26 cellular contexts compared by ENCODE assay signal in genomic region chr6:80142586-80142985, GRCh38. TPM values are rescaled to one million over a fixed set of nuclear protein-coding genes. Genes with fewer than 3 reads are reported as not detected.
DNase-seq lines count a peak whose midpoint lies in the region; ATAC-seq and TF ChIP-seq lines count a peak whose summit lies in the region.
"Had no signal": no experiment of that assay in that cellular context is flagged by ENCODE, and none has a peak within 500 bp of the region (broad histone marks: within the 10 kb centered on the region; RNA-seq: fewer than 3 reads in every experiment).

No MANE protein-coding gene starts in this region.

- no peaks in the 10 kb centered on the region for H3F3A ChIP-seq in PC-3 (ENCODE audit: low read length, unreplicated experiment)

- H3K27me3 ChIP-seq in ACC112 (ENCODE audit: insufficient read depth, low read length) (no peaks in the 10 kb centered on the region), PC-3 (ENCODE audit: low read length) (no peaks in the 10 kb centered on the region)
- H3K27me3 ChIP-seq: BE2C, MG63, Peyer's patch, SJCRH30 had no signal

- no peaks in the 10 kb centered on the region for H3K9me3 ChIP-seq in PC-3 (ENCODE audit: low read length)
- H3K9me3 ChIP-seq: BE2C, lower lobe of right lung, MG63, Peyer's patch had no signal

- H3K79me2 ChIP-seq in ACC112 (ENCODE audit: control insufficient read depth, insufficient read depth, low read length, unreplicated experiment) (no peaks in the 10 kb centered on the region), PC-3 (ENCODE audit: low read length) (no peaks in the 10 kb centered on the region)

- H3K36me3 ChIP-seq in ACC112 (ENCODE audit: insufficient read depth, low read length) (no peaks in the 10 kb centered on the region), PC-3 (ENCODE audit: low read depth, low read length) (no peaks in the 10 kb centered on the region)
- H3K36me3 ChIP-seq: BE2C, lower lobe of right lung, MG63, Peyer's patch had no signal

- peaks cover 33% of the 10 kb centered on the region for H3K36me3 Mint-ChIP-seq in nephron (ENCODE audit: low read depth)
- peaks cover 9% of the 10 kb centered on the region for H3K36me3 Mint-ChIP-seq in activated CD4-positive, alpha-beta memory T cell treated with anti-CD3 and anti-CD28 coated beads, Interleukin-2, amount 10 ng/mL, durations not matched to agents 7 days and 5 days (ENCODE audit: low read depth)

- no peak for TF ChIP-seq CTCF in PC-3 (conservative IDR thresholded peaks at IDR 0.05; ENCODE audit: low read depth, low read length)
- TF ChIP-seq CTCF in coronary artery (IDR thresholded peaks at IDR 0.05) = no peak
- TF ChIP-seq CTCF in nephron (IDR thresholded peaks at IDR 0.05; ENCODE audit: unreplicated experiment in 3 of 3) = no peak

- ATAC-seq in PC-3 (no peak), left ventricle myocardium superior (no peak)
- ATAC-seq: activated CD8-positive, alpha-beta T cell treated with anti-CD3 and anti-CD28 coated beads for 36 hours; activated T-helper 17 cell treated with anti-CD3 and anti-CD28 coated beads, Interleukin-2, amount 50 U/mL, for 72 hours; stimulated activated naive B cell treated with anti-CD40 and anti-IgM and Interleukin-4, amounts not matched to agents 10 μg/mL and 1 μg/mL and 100 μg/mL, for 72 hours had no signal

- H3K4me3 ChIP-seq in ACC112 (ENCODE audit: low read depth, low read length) (peak overlapping the region; percentile 64), PC-3 (ENCODE audit: low read length) (no peak overlapping the region), coronary artery (no peak overlapping the region)
- H3K4me3 ChIP-seq: lower lobe of right lung, MG63, Peyer's patch, SJCRH30 had no signal

- intact Hi-C loops in PC-3 (cut with micrococcal nuclease) (no loop called here), posterior vena cava (cut with DNase I) (no loop called here), left ventricle myocardium superior (cut with micrococcal nuclease) (no loop called here)

- peak overlapping the region in 1 of 3 experiments; percentile 12 for H3K4me3 Mint-ChIP-seq in nephron
- H3K4me3 Mint-ChIP-seq in activated CD4-positive, alpha-beta memory T cell treated with anti-CD3 and anti-CD28 coated beads, Interleukin-2, amount 10 ng/mL, durations not matched to agents 7 days and 5 days = no peak overlapping the region
- H3K4me3 Mint-ChIP-seq: activated CD8-positive, alpha-beta T cell treated with anti-CD3 and anti-CD28 coated beads for 36 hours; activated naive CD4-positive, alpha-beta T cell treated with anti-CD3 and anti-CD28 coated beads, Interleukin-2, amount 50 U/mL, for 24 hours; activated T-helper 17 cell treated with anti-CD3 and anti-CD28 coated beads, Interleukin-2, amount 50 U/mL, for 72 hours; CD8-positive, alpha-beta memory T cell; stimulated activated naive B cell treated with anti-CD40 and anti-IgM and Interleukin-4, amounts not matched to agents 10 μg/mL and 1 μg/mL and 100 μg/mL, for 72 hours had no signal

- H3K27ac Mint-ChIP-seq in nephron = peak overlapping the region in 2 of 3 experiments; percentile 7 to 75
- H3K27ac Mint-ChIP-seq in activated CD4-positive, alpha-beta memory T cell treated with anti-CD3 and anti-CD28 coated beads, Interleukin-2, amount 10 ng/mL, durations not matched to agents 7 days and 5 days = no peak overlapping the region
- H3K27ac Mint-ChIP-seq: activated CD8-positive, alpha-beta T cell treated with anti-CD3 and anti-CD28 coated beads for 36 hours; activated naive CD4-positive, alpha-beta T cell treated with anti-CD3 and anti-CD28 coated beads, Interleukin-2, amount 50 U/mL, for 24 hours; activated T-helper 17 cell treated with anti-CD3 and anti-CD28 coated beads, Interleukin-2, amount 50 U/mL, for 72 hours; CD8-positive, alpha-beta memory T cell; stimulated activated naive B cell treated with anti-CD40 and anti-IgM and Interleukin-4, amounts not matched to agents 10 μg/mL and 1 μg/mL and 100 μg/mL, for 72 hours had no signal

- no peaks in the 10 kb centered on the region for H4K20me1 ChIP-seq in PC-3 (ENCODE audit: low read length)

- H3K9me2 ChIP-seq in PC-3 (replicated peaks; ENCODE audit: low read length) = no peaks in the 10 kb centered on the region

- H3K27ac ChIP-seq in ACC112 (ENCODE audit: low read depth, low read length) (peak overlapping the region; percentile 94), PC-3 (ENCODE audit: low read length) (no peak overlapping the region), coronary artery (peak overlapping the region; percentile 40 to 66)
- H3K27ac ChIP-seq: lower lobe of right lung, SJCRH30 had no signal

- no peaks in the 10 kb centered on the region for H3K27me3 Mint-ChIP-seq in nephron (ENCODE audit: low read depth)
- no peaks in the 10 kb centered on the region for H3K27me3 Mint-ChIP-seq in activated CD4-positive, alpha-beta memory T cell treated with anti-CD3 and anti-CD28 coated beads, Interleukin-2, amount 10 ng/mL, durations not matched to agents 7 days and 5 days
- H3K27me3 Mint-ChIP-seq: activated CD8-positive, alpha-beta T cell treated with anti-CD3 and anti-CD28 coated beads for 36 hours; activated naive CD4-positive, alpha-beta T cell treated with anti-CD3 and anti-CD28 coated beads, Interleukin-2, amount 50 U/mL, for 24 hours; activated T-helper 17 cell treated with anti-CD3 and anti-CD28 coated beads, Interleukin-2, amount 50 U/mL, for 72 hours; CD8-positive, alpha-beta memory T cell; stimulated activated naive B cell treated with anti-CD40 and anti-IgM and Interleukin-4, amounts not matched to agents 10 μg/mL and 1 μg/mL and 100 μg/mL, for 72 hours had no signal

- 0 out of 2 replicates have a peak overlapping the region, but pooled peaks have one; percentile 23 for H3K4me2 ChIP-seq in PC-3 (ENCODE audit: low read length)

- H3K4me1 ChIP-seq in ACC112 (ENCODE audit: control insufficient read depth, insufficient read depth, low read length, unreplicated experiment) = peaks cover 36% of the 10 kb centered on the region
- peaks cover 18% of the 10 kb centered on the region for H3K4me1 ChIP-seq in PC-3 (ENCODE audit: insufficient read depth, low read length)

- peaks cover 8% of the 10 kb centered on the region for H3K9me3 Mint-ChIP-seq in nephron
- no peaks in the 10 kb centered on the region for H3K9me3 Mint-ChIP-seq in activated CD4-positive, alpha-beta memory T cell treated with anti-CD3 and anti-CD28 coated beads, Interleukin-2, amount 10 ng/mL, durations not matched to agents 7 days and 5 days
- H3K9me3 Mint-ChIP-seq: activated CD8-positive, alpha-beta T cell treated with anti-CD3 and anti-CD28 coated beads for 36 hours; activated naive CD4-positive, alpha-beta T cell treated with anti-CD3 and anti-CD28 coated beads, Interleukin-2, amount 50 U/mL, for 24 hours; activated T-helper 17 cell treated with anti-CD3 and anti-CD28 coated beads, Interleukin-2, amount 50 U/mL, for 72 hours; stimulated activated naive B cell treated with anti-CD40 and anti-IgM and Interleukin-4, amounts not matched to agents 10 μg/mL and 1 μg/mL and 100 μg/mL, for 72 hours had no signal

- DNase-seq in PC-3 (no peak), coronary artery (ENCODE audit: low spot score) (no peak), medulla oblongata (ENCODE audit: extremely low spot score) (no peak), posterior vena cava (ENCODE audit: low spot score) (no peak), left ventricle myocardium superior (no peak)
- DNase-seq in activated CD4-positive, alpha-beta memory T cell treated with anti-CD3 and anti-CD28 coated beads, Interleukin-2, amount 10 ng/mL, durations not matched to agents 7 days and 5 days = no peak
- DNase-seq: activated CD4-positive, alpha-beta T cell treated with anti-CD3 and anti-CD28 coated beads for 1 hour; activated CD8-positive, alpha-beta T cell treated with anti-CD3 and anti-CD28 coated beads for 36 hours; BE2C; caudate nucleus; CD8-positive, alpha-beta memory T cell; lower lobe of right lung; MG63; NCI-H1417 treated with DMSO at 0.1 percent for 48 hours; NCI-H2081; NCI-H2227 treated with DMSO at 0.1 percent for 48 hours; NCI-H526 treated with DMSO at 0.1 percent for 48 hours; Peyer's patch; right cardiac atrium; SJCRH30; stimulated activated CD4-positive, alpha-beta T cell treated with anti-CD3 and anti-CD28 coated beads, Interleukin-4, amount 100 ng/mL, for 4 hours; stimulated activated naive B cell treated with anti-CD40 and anti-IgM and Interleukin-4, amounts not matched to agents 10 μg/mL and 1 μg/mL and 100 μg/mL, for 72 hours had no signal

- H2AFZ ChIP-seq in ACC112 (ENCODE audit: low read length, unreplicated experiment) (peak overlapping the region; percentile 88), PC-3 (ENCODE audit: low read length) (no peak overlapping the region)

- no peak overlapping the region for H3K9ac ChIP-seq in PC-3 (ENCODE audit: low read length)

- CTCF ChIA-PET in PC-3 (lab: Charles Lee) = no interaction called here
- CTCF ChIA-PET in activated CD4-positive, alpha-beta memory T cell treated with anti-CD3 and anti-CD28 coated beads, Interleukin-2, amount 10 ng/mL, durations not matched to agents 7 days and 5 days (lab: Charles Lee) = no interaction called here

- H3K4me1 Mint-ChIP-seq in nephron = peaks cover 29% of the 10 kb centered on the region
- H3K4me1 Mint-ChIP-seq in activated CD4-positive, alpha-beta memory T cell treated with anti-CD3 and anti-CD28 coated beads, Interleukin-2, amount 10 ng/mL, durations not matched to agents 7 days and 5 days = no peaks in the 10 kb centered on the region
- H3K4me1 Mint-ChIP-seq: activated naive CD4-positive, alpha-beta T cell treated with anti-CD3 and anti-CD28 coated beads, Interleukin-2, amount 50 U/mL, for 24 hours; activated T-helper 17 cell treated with anti-CD3 and anti-CD28 coated beads, Interleukin-2, amount 50 U/mL, for 72 hours; CD8-positive, alpha-beta memory T cell; stimulated activated naive B cell treated with anti-CD40 and anti-IgM and Interleukin-4, amounts not matched to agents 10 μg/mL and 1 μg/mL and 100 μg/mL, for 72 hours had no signal

- BruUV-seq in PC-3 (replicated peaks; lab: Mats Ljungman, UMichigan) = no TSS peak

- POLR2A ChIA-PET in PC-3 (lab: Charles Lee; ENCODE audit: unreplicated experiment) = no interaction called here
- POLR2A ChIA-PET in activated CD4-positive, alpha-beta memory T cell treated with anti-CD3 and anti-CD28 coated beads, Interleukin-2, amount 10 ng/mL, durations not matched to agents 7 days and 5 days (lab: Charles Lee) = no interaction called here

RNA-seq across cellular contexts. Expression of gene BCKDHB, which starts 36.1 kb away (rescaled TPM):
- total RNA-seq in PC-3 (2014; rRNA removed) (9.9 and 12.7 TPM in 2 replicates), posterior vena cava (10 to 100 TPM in 1 of 2 donors, 1 to 10 TPM in 1; 9.6 to 15.7 TPM), left ventricle myocardium superior (24.3 TPM)
- 10 to 100 TPM; 13.5 to 16.5 TPM for total RNA-seq in activated CD4-positive, alpha-beta memory T cell treated with anti-CD3 and anti-CD28 coated beads, Interleukin-2, amount 10 ng/mL, durations not matched to agents 7 days and 5 days
